Comparison of ENCODE assay signal across 18 cellular contexts in the genomic region with DNA sequence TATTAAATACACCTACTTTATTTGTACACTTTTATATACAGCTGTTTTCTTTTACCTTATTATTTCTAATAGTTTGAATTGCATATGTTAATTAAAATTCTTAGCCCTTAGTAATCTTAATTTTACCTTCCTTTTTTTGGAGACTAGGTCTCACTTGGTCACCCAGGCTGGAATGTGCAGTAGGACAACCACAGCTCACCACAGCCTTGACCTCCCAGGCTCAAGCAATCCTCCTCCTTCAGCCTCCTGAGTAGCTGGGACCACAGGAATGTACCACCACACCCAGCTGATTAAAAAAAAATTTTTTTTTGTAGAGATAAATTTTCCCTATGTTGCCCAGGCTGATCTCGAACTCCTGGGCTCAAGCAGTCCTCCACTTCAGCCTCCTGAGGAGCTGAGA. TPM values are rescaled to one million over a fixed set of nuclear protein-coding genes. Genes with fewer than 3 reads are reported as not detected.
DNase-seq lines count a peak whose midpoint lies in the region; ATAC-seq, FAIRE-seq and TF ChIP-seq lines count a peak whose summit lies in the region.
"Had no signal": no experiment of that assay in that cellular context is flagged by ENCODE, and none has a peak within 500 bp of the region (broad histone marks: within the 10 kb centered on the region; RNA-seq: fewer than 3 reads in every experiment).

No MANE protein-coding gene starts in this region.

- H3K27ac ChIP-seq in pancreas = no peak overlapping the region

- in situ Hi-C loops in astrocyte of the spinal cord (cut with HindIII; ENCODE audit: low sequenced_read_pairs) (loop anchor here (25.0 kb wide), 1 partner anchor 1686 kb away; the partner anchor contains the start of genes MECR and PTPRU), HAP-1 (cut with MboI; ENCODE audit: low sequenced_read_pairs) (loop anchor here (25.0 kb wide), 1 partner anchor 1686 kb away; the partner anchor contains the start of genes MECR and PTPRU)

- no peaks in the 10 kb centered on the region for H3K9me3 ChIP-seq in pancreas
- H3K9me3 ChIP-seq in HAP-1 = no peaks in the 10 kb centered on the region
- H3K9me3 ChIP-seq: BE2C, SK-N-SH had no signal

- ATAC-seq in pancreas (no peak), HG03196 (IDR thresholded peaks at IDR 0.05; ENCODE audit: unreplicated experiment) (no peak)
- ATAC-seq: CD8-positive, alpha-beta T cell had no signal

- H3K4me3 ChIP-seq in astrocyte of the spinal cord (ENCODE audit: low read depth, low read length) (no peak overlapping the region), pancreas (no peak overlapping the region), HAP-1 (no peak overlapping the region)

- H3K4me1 ChIP-seq in pancreas (no peaks in the 10 kb centered on the region), HAP-1 (peaks cover 12% of the 10 kb centered on the region)

- no peaks in the 10 kb centered on the region for H3K27me3 ChIP-seq in pancreas
- H3K27me3 ChIP-seq in HAP-1 (ENCODE audit: low read depth) = 0 out of 2 replicates have a peak, but pooled peaks cover 2% of the 10 kb centered on the region
- H3K27me3 ChIP-seq: BE2C had no signal

- H3K36me3 ChIP-seq in pancreas (no peaks in the 10 kb centered on the region), HAP-1 (replicated peaks) (no peaks in the 10 kb centered on the region)
- H3K36me3 ChIP-seq: BE2C had no signal

- TF ChIP-seq CTCF in astrocyte of the spinal cord (IDR thresholded peaks at IDR 0.05; ENCODE audit: low read depth, low read length) = no peak
- TF ChIP-seq CTCF in pancreas (IDR thresholded peaks at IDR 0.05) = no peak

- FAIRE-seq in pancreas (lab: Jason Lieb, UNC) = peak; percentile 5
- FAIRE-seq: D721Med, H54, HTR-8/SVneo had no signal

- DNase-seq in EL = peak; percentile 63
- peak; percentile 73 for DNase-seq in M059J (ENCODE audit: low read depth)
- DNase-seq in astrocyte of the spinal cord (ENCODE audit: low read depth, low spot score) = peak; percentile 39
- DNase-seq in pancreas = no peak
- DNase-seq in HAP-1 (ENCODE audit: low spot score in 2 of 2) = no peak
- no peak for DNase-seq in NCI-H345 (lab: John Stamatoyannopoulos, UW)
- DNase-seq: BE2C, DMS79 treated with DMSO at 0.1 percent for 48 hours, NCI-H1105, NCI-H187, NCI-H82, Right ventricle myocardium superior, SK-N-SH had no signal

- intact Hi-C loops in pancreas (cut with DNase I) = no loop called here

- WGBS in pancreas, 2 donors = 80 to 97% methylated on average over 1 of the region's 1 CpG

RNA-seq across cellular contexts. Expression of gene SDC3, which starts 15.0 kb away (rescaled TPM):
- 17.1 and 49.2 TPM in 2 replicates for total RNA-seq in M059J (2014; rRNA removed; shearing (Covaris generic))
- total RNA-seq in pancreas = 10 to 100 TPM in 2 of 6 donors, 1 to 10 TPM in 4; 5.6 to 18.9 (median 7.6) TPM
- polyA plus RNA-seq in pancreas = 1 to 10 TPM; 4.2 to 8.3 TPM
- total RNA-seq: CD8-positive, alpha-beta T cell had no signal

Comparison
In these comparisons a context has a peak if more than half of its experiments do, and no peak if none do; other contexts are left out.
1. DNase-seq: peak in EL (single experiment), M059J (single experiment) and astrocyte of the spinal cord (single experiment); none in pancreas (0 of 6), HAP-1 (0 of 2) and NCI-H345 (single experiment).